In the genomic region with DNA sequence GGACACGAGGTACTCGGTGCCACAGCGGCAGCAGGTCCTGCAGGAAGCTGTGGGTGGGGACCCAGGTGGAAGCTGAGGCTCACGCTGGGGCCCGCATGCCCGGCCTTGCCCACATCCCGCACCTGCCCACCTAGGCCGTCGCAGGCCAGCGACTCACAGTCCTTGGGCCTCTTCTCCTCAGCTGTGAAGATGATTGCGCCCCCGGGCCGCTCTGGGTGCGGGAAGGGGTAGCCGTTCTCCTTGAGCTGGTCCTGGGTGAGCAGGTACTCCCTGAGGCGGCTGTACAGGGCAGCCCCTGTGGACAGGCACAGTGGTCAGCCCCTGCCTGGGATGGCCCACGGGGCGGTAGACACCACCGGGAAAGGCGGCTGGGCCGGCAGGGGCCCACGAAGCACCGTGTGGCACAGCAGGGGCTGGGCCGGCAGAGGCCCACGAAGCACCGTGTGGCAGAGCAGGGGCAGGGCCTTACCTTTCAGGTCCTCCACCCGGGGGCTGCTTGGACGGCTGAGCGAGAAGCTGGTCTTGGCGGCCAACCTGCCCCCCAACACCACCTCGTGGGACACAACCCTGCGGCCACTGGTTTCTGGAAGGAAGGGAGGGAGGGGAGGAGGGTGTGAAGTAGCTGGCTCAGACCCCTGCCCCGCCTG, we compare ENCODE assay signal across 14 cellular contexts.
DNase-seq lines count a peak whose midpoint lies in the region; TF ChIP-seq lines count a peak whose summit lies in the region.
"Had no signal": no experiment of that assay in that cellular context is flagged by ENCODE, and none has a peak within 500 bp of the region (broad histone marks: within the 10 kb centered on the region; RNA-seq: fewer than 3 reads in every experiment).

No MANE protein-coding gene starts in this region.

- peak; percentile 6 for DNase-seq in GM06990 (ENCODE audit: extremely low read depth, insufficient read length)
- DNase-seq in RWPE1 (ENCODE audit: low spot score): no peak
- peak; percentile 24 for DNase-seq in epithelial cell of esophagus (ENCODE audit: low read depth)
- no peak for DNase-seq in NCI-H524 (lab: John Stamatoyannopoulos, UW)
- DNase-seq in epidermal melanocyte (ENCODE audit: insufficient read length, low spot score): no peak
- DNase-seq in CD1c-positive myeloid dendritic cell (ENCODE audit: extremely low spot score): no peak
- DNase-seq: ACHN; BE2C; CD4-positive, alpha-beta memory T cell; DMS153; DMS79; GDM1; H9 had no signal

- peaks cover 41% of the 10 kb centered on the region for H3K36me3 ChIP-seq in GM06990 (ENCODE audit: control insufficient read depth, insufficient read depth, low read length)

- no peaks in the 10 kb centered on the region for H3K27me3 ChIP-seq in GM06990 (replicated peaks; ENCODE audit: control insufficient read depth, insufficient read depth, low read length)
- H3K27me3 ChIP-seq: BE2C had no signal

- CTCF ChIA-PET in RWPE1 (lab: Yijun Ruan, JAX): interaction anchor here (0.6 to 1.6 kb wide), 2 partner anchors 13 to 146 kb away, joined by 5 to 7 read pairs; no protein-coding TSS in a partner anchor

- no peak for TF ChIP-seq CTCF in GM06990 (IDR thresholded peaks at IDR 0.05; ENCODE audit: insufficient read depth, low read length, poor library complexity, severe bottlenecking)
- TF ChIP-seq CTCF in RWPE1 (conservative IDR thresholded peaks at IDR 0.05; ENCODE audit: low read depth): no peak
- no peak for TF ChIP-seq CTCF in epithelial cell of esophagus (IDR thresholded peaks at IDR 0.05; ENCODE audit: insufficient read depth, low read depth, low read length, missing control alignments)

- peak overlapping the region; percentile 29 for H3K27ac ChIP-seq in RWPE1
- H3K27ac ChIP-seq: C4-2B had no signal

- POLR2A ChIA-PET in RWPE1 (lab: Yijun Ruan, JAX; ENCODE audit: low non-redundant PET): no interaction called here

- H3K4me3 ChIP-seq in GM06990 (replicated peaks; ENCODE audit: low read depth, low read length) (no peak overlapping the region), epithelial cell of esophagus (ENCODE audit: low read length) (no peak overlapping the region)

Comparison
In these comparisons a context has a peak if more than half of its experiments do, and no peak if none do; other contexts are left out.
1. DNase-seq: peak in GM06990 (single experiment) and epithelial cell of esophagus (single experiment); none in RWPE1 (single experiment), NCI-H524 (0 of 2), epidermal melanocyte (single experiment) and CD1c-positive myeloid dendritic cell (single experiment).